In the genomic region with DNA sequence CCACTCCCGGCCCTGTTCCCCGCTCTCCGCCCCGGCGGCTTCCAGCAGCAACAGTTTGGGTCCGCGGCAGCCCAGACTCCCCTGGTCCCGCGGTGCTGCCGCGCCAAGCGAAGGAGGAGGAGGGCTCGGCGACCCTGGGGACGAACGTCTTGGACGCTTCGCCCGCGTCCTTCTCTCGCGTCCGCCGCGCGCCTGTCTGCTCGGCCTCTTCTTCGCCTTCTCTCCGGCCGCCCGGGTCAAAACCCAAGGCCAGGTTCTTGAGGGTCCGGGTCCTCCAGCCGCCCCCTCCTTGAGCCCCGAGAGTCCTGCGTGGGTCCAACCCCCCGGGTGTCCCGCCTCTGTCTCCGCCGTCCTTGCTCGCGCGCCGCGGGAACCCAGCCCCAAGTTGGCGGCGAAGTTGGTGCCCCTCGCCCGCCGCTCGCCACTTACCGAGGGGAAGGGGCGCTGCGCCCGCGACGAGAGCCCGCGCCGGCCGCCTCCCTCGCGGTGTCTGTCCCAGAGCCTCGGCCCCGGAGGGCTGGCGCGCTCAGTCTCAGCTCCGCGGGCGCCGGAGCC, we compare ENCODE assay signal across 12 cellular contexts. TPM values are rescaled to one million over a fixed set of nuclear protein-coding genes. Genes with fewer than 3 reads are reported as not detected.
DNase-seq lines count a peak whose midpoint lies in the region; ATAC-seq, FAIRE-seq and TF ChIP-seq lines count a peak whose summit lies in the region.
"Had no signal": no experiment of that assay in that cellular context is flagged by ENCODE, and none has a peak within 500 bp of the region (broad histone marks: within the 10 kb centered on the region; RNA-seq: fewer than 3 reads in every experiment).

No MANE protein-coding gene starts in this region.

- WGBS in heart right ventricle, 2 donors: 1 to 2% methylated on average over 67 to 68 of the region's 70 CpGs
- 12% methylated on average over 52 of the region's 70 CpGs for WGBS in GM12878 (ENCODE audit: insufficient coverage, insufficient replicate concordance, low lambda C conversion rate, missing lambda C conversion rate)
- WGBS in mesenchymal stem cell: 5% methylated on average over 48 of the region's 70 CpGs
- 3% methylated on average over 22 to 59 of the region's 70 CpGs for WGBS in tibial nerve, 2 donors

- no peak for TF ChIP-seq CTCF in heart right ventricle (IDR thresholded peaks at IDR 0.05)
- TF ChIP-seq CTCF in GM12878 (IDR thresholded peaks at IDR 0.05 in 2 of 3, conservative IDR thresholded peaks at IDR 0.05 in 1 of 3; ENCODE audit: control insufficient read depth in 2 of 3, extremely low read depth in 1 of 3, insufficient read depth in 1 of 3, low read depth in 3 of 3, low read length in 3 of 3): no peak
- TF ChIP-seq CTCF in tibial nerve (IDR thresholded peaks at IDR 0.05): no peak

- no TSS peak for BruUV-seq in GM12878 (replicated peaks; lab: Mats Ljungman, UMichigan)

- H3K4me3 ChIP-seq in heart right ventricle (peak overlapping the region in 9 of 10 donors; percentile 17 to 55 (median 45)), GM12878 (no peak overlapping the region), mesenchymal stem cell (ENCODE audit: insufficient read depth in 1 of 2, low read depth in 1 of 2, low read length in 2 of 2) (no peak overlapping the region), tibial nerve (peak overlapping the region; percentile 4 to 38 (median 27))

- no peak for FAIRE-seq in GM12878 (lab: Jason Lieb, UNC)
- FAIRE-seq: GM12892 had no signal

- H3K79me1 ChIP-seq in mesenchymal stem cell (replicated peaks; ENCODE audit: low read length, poor library complexity, severe bottlenecking): peaks cover 2% of the 10 kb centered on the region

- CTCF ChIA-PET in GM12878 (lab: Yijun Ruan, JAX): interaction anchor here (0.7 to 10.2 kb wide), 8 partner anchors 9 to 124 kb away, joined by 3 to 98 read pairs (median 6); partner anchors contain the start of genes FDXR and RAB37

- RAD21 ChIA-PET in GM12878 (lab: Charles Lee; ENCODE audit: unreplicated experiment): interaction anchor here (1.9 to 4.9 kb wide), 2 partner anchors 70 to 124 kb away, joined by 8 to 15 read pairs; partner anchors contain the start of gene RAB37

- SMC1A ChIA-PET in GM12878 (lab: Charles Lee; ENCODE audit: uncharacterized antibody, unreplicated experiment): interaction anchor here (3.4 kb wide), 1 partner anchor 71 kb away, joined by 12 read pairs; no protein-coding TSS in a partner anchor

- H3K27ac ChIP-seq in heart right ventricle: peak overlapping the region in 3 of 10 donors; percentile 4 to 15 (median 12)
- H3K27ac ChIP-seq in GM12878 (ENCODE audit: control insufficient read depth, insufficient read depth): no peak overlapping the region
- H3K27ac ChIP-seq in mesenchymal stem cell (ENCODE audit: low read length, poor library complexity, severe bottlenecking): no peak overlapping the region
- H3K27ac ChIP-seq in tibial nerve: no peak overlapping the region
- H3K27ac ChIP-seq: C4-2B had no signal

- H3K9ac ChIP-seq in GM12878 (ENCODE audit: control insufficient read depth, insufficient read depth, low read length) (no peak overlapping the region), mesenchymal stem cell (ENCODE audit: low read length) (no peak overlapping the region)

- intact Hi-C loops in heart right ventricle (cut with DNase I): loop anchor here in 8 of 10 donors (5.0 to 10.0 kb wide), 5 partner anchors 69 to 206 kb away; partner anchors contain the start of gene NHERF1 (in 2 of the 8)
- intact Hi-C loops in Right ventricle myocardium superior (cut with DNase I): no loop called here
- intact Hi-C loops in GM12878 (cut with micrococcal nuclease; ENCODE audit: unreplicated experiment): no loop called here

- H4K8ac ChIP-seq in mesenchymal stem cell (ENCODE audit: low read length): no peak overlapping the region

- no peak for TF ChIP-seq RAD21 in GM12878 (IDR thresholded peaks at IDR 0.05; ENCODE audit: insufficient read depth, low read depth, low read length)

- H3K79me2 ChIP-seq in GM12878 (ENCODE audit: control insufficient read depth, insufficient read depth, low read length): no peaks in the 10 kb centered on the region

- peaks cover 0 to 5% (median 0%) of the 10 kb centered on the region in 9 donors for H3K36me3 ChIP-seq in heart right ventricle
- no peaks in the 10 kb centered on the region; a peak in 1 of 4 replicates for H3K36me3 ChIP-seq in GM12878 (ENCODE audit: control insufficient read depth in 2 of 2, insufficient read depth in 2 of 2, low read length in 1 of 2)
- H3K36me3 ChIP-seq in mesenchymal stem cell (ENCODE audit: control insufficient read depth in 1 of 2, insufficient read depth in 2 of 2, low read depth in 1 of 2, low read length in 2 of 2): peaks cover 18 to 31% of the 10 kb centered on the region in 2 experiments
- peaks cover 0 to 5% (median 0%) of the 10 kb centered on the region in 3 donors for H3K36me3 ChIP-seq in tibial nerve

- H2BK15ac ChIP-seq in mesenchymal stem cell (ENCODE audit: low read depth, poor library complexity, severe bottlenecking): no peak overlapping the region

- TF ChIP-seq POLR2A in GM12878 (IDR thresholded peaks at IDR 0.05; ENCODE audit: low read depth, low read length): peak; percentile 7; the same call in 1 of the 2 replicates
- no peak for TF ChIP-seq POLR2A in tibial nerve (IDR thresholded peaks at IDR 0.05)

- H2AK5ac ChIP-seq in mesenchymal stem cell (ENCODE audit: low read length, severe bottlenecking): no peak overlapping the region

- H4K91ac ChIP-seq in mesenchymal stem cell (ENCODE audit: low read length): no peak overlapping the region

- H3K14ac ChIP-seq in mesenchymal stem cell (ENCODE audit: low read length in 2 of 2): no peak overlapping the region

- DNase-seq in heart right ventricle (no peak), Right ventricle myocardium superior (no peak), GM12878 (ENCODE audit: low read depth, low spot score) (no peak), mesenchymal stem cell (no peak), tibial nerve (ENCODE audit: low spot score in 2 of 2) (no peak), inferior parietal cortex (ENCODE audit: extremely low spot score) (no peak), NCI-H1105 (lab: John Stamatoyannopoulos, UW) (no peak)
- no peak for DNase-seq in stimulated activated naive CD4-positive, alpha-beta T cell treated with Interleukin-2 at 50 U/mL for 16 hours (lab: John Stamatoyannopoulos, UW)

- H3K4me2 ChIP-seq in GM12878 (ENCODE audit: control insufficient read depth, insufficient read depth): no peak overlapping the region
- peak overlapping the region; percentile 71 for H3K4me2 ChIP-seq in mesenchymal stem cell (ENCODE audit: low read length, poor library complexity, severe bottlenecking)

- peaks cover 9 to 33% (median 26%) of the 10 kb centered on the region in 9 donors for H3K4me1 ChIP-seq in heart right ventricle
- H3K4me1 ChIP-seq in GM12878 (ENCODE audit: control insufficient read depth, insufficient read depth, low read length): peaks cover 4% of the 10 kb centered on the region; the same call in 1 of the 2 replicates
- peaks cover 39% of the 10 kb centered on the region for H3K4me1 ChIP-seq in mesenchymal stem cell (ENCODE audit: control insufficient read depth, insufficient read depth, low read depth, low read length)
- H3K4me1 ChIP-seq in tibial nerve: peaks cover 0 to 41% (median 21%) of the 10 kb centered on the region in 4 donors

- H2AFZ ChIP-seq in GM12878 (ENCODE audit: control insufficient read depth, low read depth, low read length) (no peak overlapping the region), mesenchymal stem cell (ENCODE audit: low read depth, low read length) (no peak overlapping the region)

- no peak for TF ChIP-seq EP300 in GM12878 (IDR thresholded peaks at IDR 0.05; ENCODE audit: borderline replicate concordance in 1 of 2, control insufficient read depth in 1 of 2, low read depth in 2 of 2, low read length in 2 of 2)
- TF ChIP-seq EP300 in tibial nerve (IDR thresholded peaks at IDR 0.05): no peak

- ATAC-seq in heart right ventricle: peak in 1 of 8 donors; percentile 4
- no peak for ATAC-seq in Right ventricle myocardium superior (ENCODE audit: poor library complexity)
- ATAC-seq in GM12878: no peak

- in situ Hi-C loops in GM12878 (cut with MboI): no loop called here

- no peak overlapping the region for H3K4ac ChIP-seq in mesenchymal stem cell (ENCODE audit: low read depth in 1 of 2, low read length in 2 of 2)

- H3K18ac ChIP-seq in mesenchymal stem cell (ENCODE audit: low read depth in 1 of 2, low read length in 2 of 2): no peak overlapping the region

- H3K23ac ChIP-seq in mesenchymal stem cell (ENCODE audit: low read length in 2 of 2): peak overlapping the region in 1 of 2 experiments; percentile 75

- H3K9me3 ChIP-seq in heart right ventricle (no peaks in the 10 kb centered on the region), GM12878 (replicated peaks; ENCODE audit: control insufficient read depth, insufficient read depth, low read length) (no peaks in the 10 kb centered on the region), mesenchymal stem cell (ENCODE audit: control insufficient read depth, low read length) (no peaks in the 10 kb centered on the region), tibial nerve (no peaks in the 10 kb centered on the region)

- H4K20me1 ChIP-seq in GM12878 (ENCODE audit: control insufficient read depth, insufficient read depth): no peaks in the 10 kb centered on the region

- POLR2A ChIA-PET in GM12878 (lab: Charles Lee): no interaction called here

- no peak overlapping the region for H2BK120ac ChIP-seq in mesenchymal stem cell (ENCODE audit: low read depth, low read length)

- no peak overlapping the region for H2BK12ac ChIP-seq in mesenchymal stem cell (ENCODE audit: low read length in 2 of 2)

- no peak overlapping the region for H2BK5ac ChIP-seq in mesenchymal stem cell (ENCODE audit: low read depth, low read length, poor library complexity, severe bottlenecking)

- peaks cover 24 to 66% (median 51%) of the 10 kb centered on the region in 7 donors for H3K27me3 ChIP-seq in heart right ventricle
- H3K27me3 ChIP-seq in GM12878 (replicated peaks in 1 of 2; ENCODE audit: control insufficient read depth in 2 of 2, insufficient read depth in 2 of 2, low read length in 1 of 2): peaks cover 12 to 14% of the 10 kb centered on the region in 2 experiments
- H3K27me3 ChIP-seq in mesenchymal stem cell (ENCODE audit: control insufficient read depth in 1 of 2, insufficient read depth in 1 of 2, low read length in 2 of 2): peaks cover 48 to 51% of the 10 kb centered on the region in 2 experiments
- peaks cover 2 to 51% of the 10 kb centered on the region in 2 donors for H3K27me3 ChIP-seq in tibial nerve

RNA-seq across cellular contexts. Expression of gene GRIN2C, which starts 1.4 kb away (rescaled TPM):
- under 1 TPM; 0.13 to 0.66 (median 0.27) TPM for total RNA-seq in heart right ventricle
- under 1 TPM; 0.44 to 0.61 TPM for polyA plus RNA-seq in heart right ventricle
- 0.65 TPM for total RNA-seq in Right ventricle myocardium superior
- 0.33 TPM in 1 of 2 replicates, not detected in the other for total RNA-seq in GM12878 (2013; cell fraction: nucleolus; rRNA removed)
- total RNA-seq in GM12878 (2014; rRNA removed): 0.11 TPM in 1 of 2 replicates, not detected in the other
- under 0.01 and 0.04 TPM in 2 replicates for total RNA-seq in GM12878 (2014; rRNA removed; fragmentation: Illumina TruSeq; extraction: Trizol)
- 0.13 TPM in 2 replicates for total RNA-seq in GM12878 (2021)
- polyA plus RNA-seq in GM12878 (2011; ENCODE audit: low read depth): 0.29 TPM
- 0.01 and 0.04 TPM in 2 replicates for polyA plus RNA-seq in GM12878 (2011; rRNA removed)
- 0.01 and 0.05 TPM in 2 replicates for polyA plus RNA-seq in GM12878 (2011; cell fraction: cytosol; rRNA removed)
- polyA plus RNA-seq in GM12878 (2011; cell fraction: nucleus; rRNA removed): 0.25 and 0.48 TPM in 2 replicates
- polyA plus RNA-seq in GM12878 (2012): 0.15 and 0.45 TPM in 2 replicates
- 0.01 TPM in 1 of 2 replicates, not detected in the other for polyA plus RNA-seq in GM12878 (2014; fragmentation: Illumina TruSeq; extraction: Trizol)
- polyA plus RNA-seq in GM12878 (2014; fragmentation: Nextera tagmentation; extraction: Ambion mirVana): not detected
- polyA plus RNA-seq in GM12878 (2014; rRNA removed): 0.12 and 0.16 TPM in 2 replicates
- under 1 TPM; 0.10 to 0.20 TPM for polyA plus RNA-seq in GM12878 (2016; fragmentation: Nextera tagmentation; extraction: Ambion mirVana)
- 0.05 TPM in 1 of 2 replicates, not detected in the other for polyA minus RNA-seq in GM12878 (2011; rRNA and poly(A)+ RNA removed)
- not detected in 2 replicates for polyA minus RNA-seq in GM12878 (2011; cell fraction: cytosol; rRNA and poly(A)+ RNA removed)
- polyA minus RNA-seq in GM12878 (2011; cell fraction: nucleus; rRNA and poly(A)+ RNA removed): 0.12 and 0.29 TPM in 2 replicates
- not detected for polyA plus RNA-seq in mesenchymal stem cell (2013, experiment 1 of 2)
- polyA plus RNA-seq in mesenchymal stem cell (2013, experiment 2 of 2): 0.01 TPM
- total RNA-seq in tibial nerve: 1 to 10 TPM in 1 of 4 donors, under 1 TPM in 3; 0.22 to 3.6 (median 0.50) TPM

RNA-seq across cellular contexts. Expression of gene FDXR, which starts 11.7 kb away (rescaled TPM):
- total RNA-seq in heart right ventricle: 1 to 10 TPM; 2.4 to 6.3 (median 3.9) TPM
- 1 to 10 TPM; 3.3 to 5.3 TPM for polyA plus RNA-seq in heart right ventricle
- total RNA-seq in Right ventricle myocardium superior: 4.6 TPM
- total RNA-seq in GM12878 (2013; cell fraction: nucleolus; rRNA removed): 14.6 and 17.3 TPM in 2 replicates
- 54.4 and 58.5 TPM in 2 replicates for total RNA-seq in GM12878 (2014; rRNA removed)
- total RNA-seq in GM12878 (2014; rRNA removed; fragmentation: Illumina TruSeq; extraction: Trizol): 19.8 and 21.1 TPM in 2 replicates
- 62.0 and 66.2 TPM in 2 replicates for total RNA-seq in GM12878 (2021)
- polyA plus RNA-seq in GM12878 (2011; ENCODE audit: low read depth): 9.4 TPM
- polyA plus RNA-seq in GM12878 (2011; rRNA removed): 21.1 and 42.9 TPM in 2 replicates
- 81.8 and 104 TPM in 2 replicates for polyA plus RNA-seq in GM12878 (2011; cell fraction: cytosol; rRNA removed)
- polyA plus RNA-seq in GM12878 (2011; cell fraction: nucleus; rRNA removed): 100 and 130 TPM in 2 replicates
- 36.5 and 39.1 TPM in 2 replicates for polyA plus RNA-seq in GM12878 (2012)
- 1.4 and 8.6 TPM in 2 replicates for polyA plus RNA-seq in GM12878 (2014; fragmentation: Illumina TruSeq; extraction: Trizol)
- polyA plus RNA-seq in GM12878 (2014; fragmentation: Nextera tagmentation; extraction: Ambion mirVana): 1 to 10 TPM in 1 of 2 experiments, under 1 TPM in 1; 0.85 to 5.4 TPM
- polyA plus RNA-seq in GM12878 (2014; rRNA removed): 53.4 and 65.5 TPM in 2 replicates
- polyA plus RNA-seq in GM12878 (2016; fragmentation: Nextera tagmentation; extraction: Ambion mirVana): 100 to 1,000 TPM; 140 to 162 TPM
- 16.3 and 39.7 TPM in 2 replicates for polyA minus RNA-seq in GM12878 (2011; rRNA and poly(A)+ RNA removed)
- 17.4 and 26.4 TPM in 2 replicates for polyA minus RNA-seq in GM12878 (2011; cell fraction: cytosol; rRNA and poly(A)+ RNA removed)
- polyA minus RNA-seq in GM12878 (2011; cell fraction: nucleus; rRNA and poly(A)+ RNA removed): 17.3 and 25.6 TPM in 2 replicates
- 11.8 TPM for polyA plus RNA-seq in mesenchymal stem cell (2013, experiment 1 of 2)
- polyA plus RNA-seq in mesenchymal stem cell (2013, experiment 2 of 2): 11.7 TPM
- total RNA-seq in tibial nerve: 10 to 100 TPM in 1 of 4 donors, 1 to 10 TPM in 3; 3.9 to 12.1 (median 8.8) TPM

RNA-seq across cellular contexts. Expression of gene FADS6, which starts 32.4 kb away (rescaled TPM):
- total RNA-seq in heart right ventricle: not detected
- polyA plus RNA-seq in heart right ventricle: not detected
- total RNA-seq in Right ventricle myocardium superior: not detected
- not detected in 2 replicates for total RNA-seq in GM12878 (2013; cell fraction: nucleolus; rRNA removed)
- total RNA-seq in GM12878 (2014; rRNA removed): not detected in 2 replicates
- not detected in 2 replicates for total RNA-seq in GM12878 (2014; rRNA removed; fragmentation: Illumina TruSeq; extraction: Trizol)
- not detected in 2 replicates for total RNA-seq in GM12878 (2021)
- polyA plus RNA-seq in GM12878 (2011; ENCODE audit: low read depth): not detected
- not detected in 2 replicates for polyA plus RNA-seq in GM12878 (2011; rRNA removed)
- not detected in 2 replicates for polyA plus RNA-seq in GM12878 (2011; cell fraction: cytosol; rRNA removed)
- not detected in 2 replicates for polyA plus RNA-seq in GM12878 (2011; cell fraction: nucleus; rRNA removed)
- not detected in 2 replicates for polyA plus RNA-seq in GM12878 (2012)
- not detected in 2 replicates for polyA plus RNA-seq in GM12878 (2014; fragmentation: Illumina TruSeq; extraction: Trizol)
- not detected for polyA plus RNA-seq in GM12878 (2014; fragmentation: Nextera tagmentation; extraction: Ambion mirVana)
- not detected in 2 replicates for polyA plus RNA-seq in GM12878 (2014; rRNA removed)
- not detected for polyA plus RNA-seq in GM12878 (2016; fragmentation: Nextera tagmentation; extraction: Ambion mirVana)
- not detected in 2 replicates for polyA minus RNA-seq in GM12878 (2011; rRNA and poly(A)+ RNA removed)
- not detected in 2 replicates for polyA minus RNA-seq in GM12878 (2011; cell fraction: cytosol; rRNA and poly(A)+ RNA removed)
- not detected in 2 replicates for polyA minus RNA-seq in GM12878 (2011; cell fraction: nucleus; rRNA and poly(A)+ RNA removed)
- polyA plus RNA-seq in mesenchymal stem cell (2013, experiment 1 of 2): not detected
- not detected for polyA plus RNA-seq in mesenchymal stem cell (2013, experiment 2 of 2)
- total RNA-seq in tibial nerve: not detected
- total RNA-seq: omental fat pad; T-helper 1 cell treated with Interleukin-12 subunit alpha and Interleukin-12 subunit beta and Interleukin-4 antibody, amounts not matched to agents 30 ng/mL and 1 ng/mL, for 36 hours had no signal

Comparison
In these comparisons a context has a peak if more than half of its experiments do, and no peak if none do; other contexts are left out.
1. intact Hi-C loops: an anchor here in heart right ventricle (5.0 to 10.0 kb wide); none called in Right ventricle myocardium superior and GM12878.
2. H3K4me3 ChIP-seq: peak in heart right ventricle (9 of 10) and tibial nerve (4 of 4); none in GM12878 (single experiment) and mesenchymal stem cell (0 of 2).